Comparison of ENCODE assay signal across 11 cellular contexts in the genomic region with DNA sequence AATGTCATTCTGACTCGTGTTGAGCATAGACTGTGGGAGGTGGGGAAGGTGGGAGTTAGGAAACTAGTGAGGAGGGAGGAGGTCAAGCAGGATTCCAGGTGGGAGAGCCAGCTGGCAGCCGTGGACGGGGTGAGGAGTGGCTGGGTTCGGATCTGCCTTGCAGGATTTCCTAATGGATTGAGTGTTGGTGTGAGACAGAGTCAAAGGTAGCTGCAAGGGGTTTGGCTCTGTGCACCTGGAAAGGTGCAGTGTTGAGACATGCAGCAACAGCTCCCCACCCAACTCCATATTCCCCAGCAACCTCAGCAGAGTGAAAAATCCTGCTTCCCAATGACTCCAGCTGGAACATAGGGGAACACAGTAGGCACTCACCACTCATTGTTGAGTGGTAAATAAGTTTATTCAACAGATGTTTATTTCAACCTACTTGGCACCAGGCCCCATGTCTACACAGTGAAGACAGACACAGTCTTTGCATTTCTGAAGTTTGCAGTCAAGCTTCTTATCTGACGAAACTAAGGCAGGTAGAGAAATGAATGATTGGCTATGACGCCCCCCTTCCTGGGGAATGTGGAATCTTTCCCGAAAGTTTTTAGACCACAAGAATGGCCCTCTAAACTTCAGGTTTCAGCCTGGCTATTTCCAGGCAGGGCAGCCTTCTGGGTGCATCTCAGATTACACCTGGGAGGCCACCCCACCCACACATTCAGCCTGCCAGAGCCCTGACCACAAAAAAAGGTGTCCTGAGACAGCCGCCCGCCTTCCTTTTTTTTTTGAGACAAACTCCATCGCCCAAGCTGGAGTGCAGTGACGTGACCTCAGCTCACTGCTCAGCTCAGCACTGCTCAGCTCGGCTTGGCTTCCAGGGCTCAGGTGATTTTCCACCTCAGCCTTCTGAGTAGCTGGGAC. TPM values are rescaled to one million over a fixed set of nuclear protein-coding genes. Genes with fewer than 3 reads are reported as not detected.
DNase-seq lines count a peak whose midpoint lies in the region; ATAC-seq and TF ChIP-seq lines count a peak whose summit lies in the region.
"Had no signal": no experiment of that assay in that cellular context is flagged by ENCODE, and none has a peak within 500 bp of the region (broad histone marks: within the 10 kb centered on the region; RNA-seq: fewer than 3 reads in every experiment).

No MANE protein-coding gene starts in this region.

- no peak for ATAC-seq in HG02870 (IDR thresholded peaks at IDR 0.05; ENCODE audit: unreplicated experiment)

- no peaks in the 10 kb centered on the region for H3K36me3 Mint-ChIP-seq in activated CD4-positive, alpha-beta memory T cell treated with anti-CD3 and anti-CD28 coated beads for 36 hours
- no peaks in the 10 kb centered on the region for H3K36me3 Mint-ChIP-seq in activated CD4-positive, alpha-beta memory T cell treated with anti-CD3 and anti-CD28 coated beads, Interleukin-2, amount 10 ng/mL, durations not matched to agents 7 days and 5 days (ENCODE audit: low read depth)
- no peaks in the 10 kb centered on the region for H3K36me3 Mint-ChIP-seq in type B pancreatic cell
- H3K36me3 Mint-ChIP-seq: naive B cell had no signal

- TF ChIP-seq CTCF in type B pancreatic cell (conservative IDR thresholded peaks at IDR 0.05): no peak

- no peaks in the 10 kb centered on the region for H3K9me3 Mint-ChIP-seq in activated CD4-positive, alpha-beta memory T cell treated with anti-CD3 and anti-CD28 coated beads for 36 hours
- H3K9me3 Mint-ChIP-seq in activated CD4-positive, alpha-beta memory T cell treated with anti-CD3 and anti-CD28 coated beads, Interleukin-2, amount 10 ng/mL, durations not matched to agents 7 days and 5 days: no peaks in the 10 kb centered on the region
- H3K9me3 Mint-ChIP-seq in type B pancreatic cell: no peaks in the 10 kb centered on the region
- H3K9me3 Mint-ChIP-seq: naive B cell had no signal

- H3K27ac Mint-ChIP-seq in activated CD4-positive, alpha-beta memory T cell treated with anti-CD3 and anti-CD28 coated beads for 36 hours: no peak overlapping the region
- H3K27ac Mint-ChIP-seq in activated CD4-positive, alpha-beta memory T cell treated with anti-CD3 and anti-CD28 coated beads, Interleukin-2, amount 10 ng/mL, durations not matched to agents 7 days and 5 days: no peak overlapping the region
- peak overlapping the region; percentile 96 for H3K27ac Mint-ChIP-seq in type B pancreatic cell

- POLR2A ChIA-PET in activated CD4-positive, alpha-beta memory T cell treated with anti-CD3 and anti-CD28 coated beads for 36 hours (lab: Charles Lee): no interaction called here
- POLR2A ChIA-PET in activated CD4-positive, alpha-beta memory T cell treated with anti-CD3 and anti-CD28 coated beads, Interleukin-2, amount 10 ng/mL, durations not matched to agents 7 days and 5 days (lab: Charles Lee): no interaction called here

- intact Hi-C loops in activated CD4-positive, alpha-beta memory T cell treated with anti-CD3 and anti-CD28 coated beads for 36 hours (cut with micrococcal nuclease): no loop called here

- H3K4me3 Mint-ChIP-seq in activated CD4-positive, alpha-beta memory T cell treated with anti-CD3 and anti-CD28 coated beads for 36 hours: no peak overlapping the region
- no peak overlapping the region for H3K4me3 Mint-ChIP-seq in activated CD4-positive, alpha-beta memory T cell treated with anti-CD3 and anti-CD28 coated beads, Interleukin-2, amount 10 ng/mL, durations not matched to agents 7 days and 5 days
- peak overlapping the region; percentile 65 for H3K4me3 Mint-ChIP-seq in type B pancreatic cell

- DNase-seq in activated CD4-positive, alpha-beta memory T cell treated with anti-CD3 and anti-CD28 coated beads for 36 hours: peak; percentile 55
- no peak for DNase-seq in activated CD4-positive, alpha-beta memory T cell treated with anti-CD3 and anti-CD28 coated beads, Interleukin-2, amount 10 ng/mL, durations not matched to agents 7 days and 5 days
- DNase-seq in NCI-H226 (peak; percentile 86), islet precursor cell (peak; percentile 98), type B pancreatic cell (ENCODE audit: extremely low spot score, unreplicated experiment) (no peak), NCI-H2081 (lab: John Stamatoyannopoulos, UW) (no peak)
- DNase-seq in activated CD8-positive, alpha-beta memory T cell treated with anti-CD3 and anti-CD28 coated beads for 24 hours: no peak
- DNase-seq: AML-193, naive B cell, NCI-H1694 treated with DMSO at 0.1 percent for 48 hours had no signal

- CTCF ChIA-PET in activated CD4-positive, alpha-beta memory T cell treated with anti-CD3 and anti-CD28 coated beads for 36 hours (lab: Charles Lee): interaction anchor here (1.2 to 10.0 kb wide), 4 partner anchors 8 to 77 kb away, joined by 3 to 255 read pairs (median 6); no protein-coding TSS in a partner anchor
- CTCF ChIA-PET in activated CD4-positive, alpha-beta memory T cell treated with anti-CD3 and anti-CD28 coated beads, Interleukin-2, amount 10 ng/mL, durations not matched to agents 7 days and 5 days (lab: Charles Lee): interaction anchor here (2.7 kb wide), 1 partner anchor 76 kb away, joined by 21 read pairs; no protein-coding TSS in a partner anchor

- peaks cover 17% of the 10 kb centered on the region for H3K27me3 Mint-ChIP-seq in activated CD4-positive, alpha-beta memory T cell treated with anti-CD3 and anti-CD28 coated beads for 36 hours
- peaks cover 29% of the 10 kb centered on the region for H3K27me3 Mint-ChIP-seq in activated CD4-positive, alpha-beta memory T cell treated with anti-CD3 and anti-CD28 coated beads, Interleukin-2, amount 10 ng/mL, durations not matched to agents 7 days and 5 days
- H3K27me3 Mint-ChIP-seq in type B pancreatic cell: peaks cover 3% of the 10 kb centered on the region

- peaks cover 16% of the 10 kb centered on the region for H3K4me1 Mint-ChIP-seq in activated CD4-positive, alpha-beta memory T cell treated with anti-CD3 and anti-CD28 coated beads for 36 hours (ENCODE audit: low read depth)
- H3K4me1 Mint-ChIP-seq in activated CD4-positive, alpha-beta memory T cell treated with anti-CD3 and anti-CD28 coated beads, Interleukin-2, amount 10 ng/mL, durations not matched to agents 7 days and 5 days: no peaks in the 10 kb centered on the region
- peaks cover 23% of the 10 kb centered on the region for H3K4me1 Mint-ChIP-seq in type B pancreatic cell (ENCODE audit: unreplicated experiment)
- H3K4me1 Mint-ChIP-seq: naive B cell had no signal

RNA-seq across cellular contexts. Expression of gene PLEKHG6, which starts 37.9 kb away (rescaled TPM):
- not detected for total RNA-seq in activated CD4-positive, alpha-beta memory T cell treated with anti-CD3 and anti-CD28 coated beads for 36 hours
- not detected for total RNA-seq in activated CD4-positive, alpha-beta memory T cell treated with anti-CD3 and anti-CD28 coated beads, Interleukin-2, amount 10 ng/mL, durations not matched to agents 7 days and 5 days
- 32.4 and 115 TPM in 2 replicates for total RNA-seq in type B pancreatic cell (ENCODE audit: low replicate concordance)

Comparison
In these comparisons a context has a peak if more than half of its experiments do, and no peak if none do; other contexts are left out.
1. DNase-seq: peak in activated CD4-positive, alpha-beta memory T cell treated with anti-CD3 and anti-CD28 coated beads for 36 hours (single experiment), NCI-H226 (single experiment) and islet precursor cell (single experiment); none in activated CD4-positive, alpha-beta memory T cell treated with anti-CD3 and anti-CD28 coated beads, Interleukin-2, amount 10 ng/mL, durations not matched to agents 7 days and 5 days (single experiment), type B pancreatic cell (single experiment), NCI-H2081 (0 of 2) and activated CD8-positive, alpha-beta memory T cell treated with anti-CD3 and anti-CD28 coated beads for 24 hours (single experiment).
2. RNA of gene PLEKHG6, which starts 37.9 kb away (total RNA-seq): 32.4 to 115 TPM in type B pancreatic cell; not detected in activated CD4-positive, alpha-beta memory T cell treated with anti-CD3 and anti-CD28 coated beads, Interleukin-2, amount 10 ng/mL, durations not matched to agents 7 days and 5 days and not detected in activated CD4-positive, alpha-beta memory T cell treated with anti-CD3 and anti-CD28 coated beads for 36 hours; every median in the first group is over 10 times any median in the second.